ENCODE assay signal across 16 cellular contexts in the genomic region with DNA sequence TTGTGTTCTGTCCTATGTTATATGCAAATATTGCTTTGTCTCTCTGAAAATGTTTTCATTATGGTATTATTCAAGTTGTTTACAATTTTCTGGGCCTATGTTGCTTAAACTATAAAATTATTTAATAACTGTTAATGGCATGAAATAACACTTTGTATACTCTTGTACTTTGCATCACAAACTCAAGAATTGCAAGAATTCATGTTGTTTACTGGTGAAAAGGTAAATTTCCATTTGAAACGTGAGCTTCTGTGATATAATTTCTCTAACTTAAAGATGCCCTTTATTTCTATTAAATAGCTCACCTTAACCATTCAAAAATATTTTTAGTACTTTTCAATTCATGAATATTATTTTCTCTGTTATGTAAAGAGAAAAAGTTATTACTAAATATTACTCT.
DNase-seq lines count a peak whose midpoint lies in the region; ATAC-seq and TF ChIP-seq lines count a peak whose summit lies in the region.
"Had no signal": no experiment of that assay in that cellular context is flagged by ENCODE, and none has a peak within 500 bp of the region (broad histone marks: within the 10 kb centered on the region; RNA-seq: fewer than 3 reads in every experiment).

No MANE protein-coding gene starts in this region.

- no peaks in the 10 kb centered on the region for H3K23me2 ChIP-seq in H9 (ENCODE audit: insufficient read length, low read depth, low read length, poor library complexity, severe bottlenecking)

- H3K9me3 ChIP-seq in H9 (ENCODE audit: control insufficient read depth, low read depth, low read length) (no peaks in the 10 kb centered on the region), HUES64 (ENCODE audit: insufficient read depth, low read depth, low read length) (no peaks in the 10 kb centered on the region), iPS-20b (ENCODE audit: insufficient read depth, low read depth, low read length) (no peaks in the 10 kb centered on the region)
- H3K9me3 ChIP-seq: BLaER1, Caco-2 had no signal

- no CpG with 5 or more reads among the region's 1 CpG for WGBS in H9 (ENCODE audit: extremely low coverage, insufficient read length, low lambda C conversion rate)
- WGBS in HUES64, result no CpG with 5 or more reads among the region's 1 CpG

- H3K4me1 ChIP-seq in H9 (ENCODE audit: insufficient read depth, low read length), result peaks cover 2% of the 10 kb centered on the region; the same call in 1 of the 2 replicates
- peaks cover 21% of the 10 kb centered on the region for H3K4me1 ChIP-seq in HUES64 (ENCODE audit: insufficient read depth, low read length)
- peaks cover 17% of the 10 kb centered on the region for H3K4me1 ChIP-seq in iPS-20b (ENCODE audit: insufficient read depth, low read length)
- H3K4me1 ChIP-seq: BLaER1, Caco-2 had no signal

- H3K27ac Mint-ChIP-seq in H9, result peak overlapping the region; percentile 36 to 66 (median 64); a peak in 2 of 7 replicates
- H3K27ac Mint-ChIP-seq: B cell; CD4-positive, CD25-positive, alpha-beta regulatory T cell; CD8-positive, alpha-beta T cell had no signal

- H3K4me2 ChIP-seq in H9 (ENCODE audit: insufficient read depth, insufficient read length, low read length), result no peak overlapping the region
- H3K4me2 ChIP-seq: BLaER1 had no signal

- peaks cover 0 to 1% (median 0%) of the 10 kb centered on the region in 3 experiments; a peak in 2 of 7 replicates for H3K36me3 Mint-ChIP-seq in H9 (ENCODE audit: insufficient read depth in 1 of 3, low read depth in 3 of 3)
- H3K36me3 Mint-ChIP-seq: CD4-positive, CD25-positive, alpha-beta regulatory T cell; CD8-positive, alpha-beta T cell had no signal

- no peak overlapping the region for H3K4me3 Mint-ChIP-seq in H9
- H3K4me3 Mint-ChIP-seq: B cell; CD4-positive, CD25-positive, alpha-beta regulatory T cell; CD8-positive, alpha-beta T cell had no signal

- TF ChIP-seq CTCF in H9 (conservative IDR thresholded peaks at IDR 0.05), result no peak

- ATAC-seq in GM18861 (IDR thresholded peaks at IDR 0.05; ENCODE audit: unreplicated experiment), result no peak
- ATAC-seq: CD8-positive, alpha-beta T cell had no signal

- no peaks in the 10 kb centered on the region for H3K27me3 Mint-ChIP-seq in H9 (ENCODE audit: low read depth)
- H3K27me3 Mint-ChIP-seq: B cell; CD4-positive, CD25-positive, alpha-beta regulatory T cell had no signal

- no peak overlapping the region for H2BK20ac ChIP-seq in H9 (ENCODE audit: low read depth, low read length, poor library complexity, severe bottlenecking)

- H3K27ac ChIP-seq in H9 (ENCODE audit: insufficient read length, low read depth, low read length) (no peak overlapping the region), HUES64 (ENCODE audit: low read depth, low read length) (peak overlapping the region; percentile 84; the same call in 1 of the 2 replicates), iPS-20b (ENCODE audit: low read length) (no peak overlapping the region)
- H3K27ac ChIP-seq: BLaER1, C4-2B, GM23248 had no signal

- no peak overlapping the region for H3K23ac ChIP-seq in H9 (ENCODE audit: insufficient read length, low read depth, low read length)

- H3K9ac ChIP-seq in H9 (ENCODE audit: extremely low read depth, insufficient read length, low read length), result no peak overlapping the region
- H3K9ac ChIP-seq in HUES64 (ENCODE audit: low read depth, low read length), result no peak overlapping the region; the same call in 1 of the 2 replicates
- H3K9ac ChIP-seq in iPS-20b (ENCODE audit: low read depth, low read length), result no peak overlapping the region
- H3K9ac ChIP-seq: BLaER1, GM23248 had no signal

- peaks cover 0 to 3% of the 10 kb centered on the region in 2 experiments; a peak in 2 of 5 replicates for H3K9me3 Mint-ChIP-seq in H9

- H4K5ac ChIP-seq in H9 (ENCODE audit: insufficient read length, low read depth, low read length), result no peak overlapping the region

- H2AFZ ChIP-seq in H9 (ENCODE audit: low read length), result no peak overlapping the region
- H2AFZ ChIP-seq: GM23248 had no signal

- no peak overlapping the region for H3T11ph ChIP-seq in H9 (ENCODE audit: low read length)

- no peak overlapping the region for H3K56ac ChIP-seq in H9 (ENCODE audit: insufficient read length, low read depth, low read length)

- H3K27me3 ChIP-seq in H9 (ENCODE audit: insufficient read depth, low read length) (no peaks in the 10 kb centered on the region), HUES64 (ENCODE audit: insufficient read depth, low read length) (no peaks in the 10 kb centered on the region), iPS-20b (ENCODE audit: insufficient read depth, low read length) (no peaks in the 10 kb centered on the region)
- H3K27me3 ChIP-seq: BLaER1 had no signal

- H3K4me3 ChIP-seq in HUES64 (ENCODE audit: low read length) (no peak overlapping the region), iPS-20b (ENCODE audit: low read length) (0 out of 2 replicates have a peak overlapping the region, but pooled peaks have one; percentile 23)
- H3K4me3 ChIP-seq: BLaER1, GM23248 had no signal

- H3K79me1 ChIP-seq in H9 (ENCODE audit: insufficient read depth, low read depth, low read length, poor library complexity, severe bottlenecking), result no peaks in the 10 kb centered on the region

- H2BK15ac ChIP-seq in H9 (ENCODE audit: low read depth, low read length), result no peak overlapping the region

- DNase-seq in H9, result no peak
- no peak for DNase-seq in activated naive CD4-positive, alpha-beta T cell treated with Interleukin-2 at 50 U/mL for 16 hours
- no peak for DNase-seq in NCI-H2227 treated with DMSO at 0.1 percent for 48 hours (lab: John Stamatoyannopoulos, UW)
- DNase-seq: Caco-2; CD4-positive, CD25-positive, alpha-beta regulatory T cell; CD8-positive, alpha-beta T cell; DMS153; DND-41; GM23248; HCEC 1CT had no signal

- H3K4me1 Mint-ChIP-seq in H9, result peaks cover 11 to 19% of the 10 kb centered on the region in 2 experiments
- H3K4me1 Mint-ChIP-seq: B cell; CD4-positive, CD25-positive, alpha-beta regulatory T cell had no signal

- H3K36me3 ChIP-seq in HUES64 (ENCODE audit: insufficient read depth, low read length), result no peaks in the 10 kb centered on the region
- no peaks in the 10 kb centered on the region for H3K36me3 ChIP-seq in iPS-20b (ENCODE audit: insufficient read depth, low read depth, low read length)
- H3K36me3 ChIP-seq: BLaER1 had no signal

- H3K79me2 ChIP-seq in H9 (ENCODE audit: insufficient read depth, low read length), result no peaks in the 10 kb centered on the region

- H3K4ac ChIP-seq in H9 (ENCODE audit: low read depth, low read length), result no peak overlapping the region

- no peak overlapping the region for H2BK5ac ChIP-seq in H9 (ENCODE audit: insufficient read length, low read length)

- H4K8ac ChIP-seq in H9 (replicated peaks; ENCODE audit: insufficient read length, low read depth, low read length), result no peak overlapping the region

- H2AK5ac ChIP-seq in H9 (ENCODE audit: insufficient read length, low read length), result no peak overlapping the region

- no peak overlapping the region for H4K91ac ChIP-seq in H9 (ENCODE audit: insufficient read length, low read depth, low read length)

- no peak overlapping the region for H3K14ac ChIP-seq in H9 (ENCODE audit: insufficient read depth, low read length)

- H2BK12ac ChIP-seq in H9 (ENCODE audit: insufficient read length, low read depth, low read length), result no peak overlapping the region

- no peaks in the 10 kb centered on the region for H4K20me1 ChIP-seq in H9 (ENCODE audit: control insufficient read depth, insufficient read depth, insufficient read length)
- H4K20me1 ChIP-seq: BLaER1 had no signal

- no peak overlapping the region for H3K18ac ChIP-seq in H9 (ENCODE audit: insufficient read length, low read depth, low read length)

- no peak overlapping the region for H2BK120ac ChIP-seq in H9 (ENCODE audit: low read depth, low read length, poor library complexity, severe bottlenecking)
